ENCODE assay signal across 8 cellular contexts in the genomic region with DNA sequence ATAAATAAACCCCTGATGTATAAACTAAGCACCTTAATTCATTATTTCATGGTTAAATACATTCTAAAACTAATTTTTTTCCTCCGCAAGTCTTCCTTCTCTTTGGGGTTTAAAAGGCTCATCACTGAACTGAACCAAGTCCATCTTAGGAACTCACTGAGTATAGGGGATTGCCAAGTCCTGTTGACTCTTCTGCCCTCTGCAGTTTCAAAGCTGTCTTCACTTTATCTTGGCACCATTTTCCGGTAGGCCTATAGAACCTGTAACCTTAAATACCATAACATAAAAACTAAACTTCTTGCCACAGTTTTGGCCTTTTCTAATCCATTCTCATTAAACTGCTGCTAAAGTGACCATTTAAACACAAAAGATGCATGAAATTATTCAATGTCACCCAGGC.
DNase-seq lines count a peak whose midpoint lies in the region; ATAC-seq and TF ChIP-seq lines count a peak whose summit lies in the region.

No MANE protein-coding gene starts in this region.

- no peak overlapping the region for H3K4me3 ChIP-seq in choroid plexus epithelial cell (ENCODE audit: low read depth, low read length)

- H3K9me3 Mint-ChIP-seq in osteocyte (ENCODE audit: unreplicated experiment) = no peaks in the 10 kb centered on the region

- H3K4me3 Mint-ChIP-seq in osteocyte (ENCODE audit: unreplicated experiment) = no peak overlapping the region

- DNase-seq in D341Med (ENCODE audit: low spot score) (peak; percentile 44), NCI-H748 (lab: John Stamatoyannopoulos, UW; ENCODE audit: unreplicated experiment) (peak; percentile 45), choroid plexus epithelial cell (ENCODE audit: low read depth) (peak; percentile 66), osteocyte (ENCODE audit: extremely low spot score, unreplicated experiment) (no peak), DMS79 (lab: John Stamatoyannopoulos, UW) (no peak)

- TF ChIP-seq CTCF in choroid plexus epithelial cell (conservative IDR thresholded peaks at IDR 0.05; ENCODE audit: low read depth, low read length) = peak; percentile 49
- peak; percentile 43 for TF ChIP-seq CTCF in osteocyte (IDR thresholded peaks at IDR 0.05)

- peaks cover 4% of the 10 kb centered on the region for H3K36me3 Mint-ChIP-seq in osteocyte (ENCODE audit: unreplicated experiment)

- no peak overlapping the region for H3K27ac Mint-ChIP-seq in osteocyte (ENCODE audit: unreplicated experiment)

- no peaks in the 10 kb centered on the region for H3K27me3 Mint-ChIP-seq in osteocyte (ENCODE audit: unreplicated experiment)

- ATAC-seq in GM19351 (IDR thresholded peaks at IDR 0.05; ENCODE audit: unreplicated experiment) (peak; percentile 55), HG03460 (IDR thresholded peaks at IDR 0.05; ENCODE audit: unreplicated experiment) (no peak), HG02852 (IDR thresholded peaks at IDR 0.05; ENCODE audit: unreplicated experiment) (no peak)

- peaks cover 2% of the 10 kb centered on the region for H3K4me1 Mint-ChIP-seq in osteocyte (ENCODE audit: unreplicated experiment)

Comparison
In these comparisons a context has a peak if more than half of its experiments do, and no peak if none do; other contexts are left out.
1. DNase-seq: peak in D341Med (single experiment), NCI-H748 (single experiment) and choroid plexus epithelial cell (single experiment); none in osteocyte (single experiment) and DMS79 (single experiment).